ENCODE assay signal across 10 cellular contexts in the genomic region with DNA sequence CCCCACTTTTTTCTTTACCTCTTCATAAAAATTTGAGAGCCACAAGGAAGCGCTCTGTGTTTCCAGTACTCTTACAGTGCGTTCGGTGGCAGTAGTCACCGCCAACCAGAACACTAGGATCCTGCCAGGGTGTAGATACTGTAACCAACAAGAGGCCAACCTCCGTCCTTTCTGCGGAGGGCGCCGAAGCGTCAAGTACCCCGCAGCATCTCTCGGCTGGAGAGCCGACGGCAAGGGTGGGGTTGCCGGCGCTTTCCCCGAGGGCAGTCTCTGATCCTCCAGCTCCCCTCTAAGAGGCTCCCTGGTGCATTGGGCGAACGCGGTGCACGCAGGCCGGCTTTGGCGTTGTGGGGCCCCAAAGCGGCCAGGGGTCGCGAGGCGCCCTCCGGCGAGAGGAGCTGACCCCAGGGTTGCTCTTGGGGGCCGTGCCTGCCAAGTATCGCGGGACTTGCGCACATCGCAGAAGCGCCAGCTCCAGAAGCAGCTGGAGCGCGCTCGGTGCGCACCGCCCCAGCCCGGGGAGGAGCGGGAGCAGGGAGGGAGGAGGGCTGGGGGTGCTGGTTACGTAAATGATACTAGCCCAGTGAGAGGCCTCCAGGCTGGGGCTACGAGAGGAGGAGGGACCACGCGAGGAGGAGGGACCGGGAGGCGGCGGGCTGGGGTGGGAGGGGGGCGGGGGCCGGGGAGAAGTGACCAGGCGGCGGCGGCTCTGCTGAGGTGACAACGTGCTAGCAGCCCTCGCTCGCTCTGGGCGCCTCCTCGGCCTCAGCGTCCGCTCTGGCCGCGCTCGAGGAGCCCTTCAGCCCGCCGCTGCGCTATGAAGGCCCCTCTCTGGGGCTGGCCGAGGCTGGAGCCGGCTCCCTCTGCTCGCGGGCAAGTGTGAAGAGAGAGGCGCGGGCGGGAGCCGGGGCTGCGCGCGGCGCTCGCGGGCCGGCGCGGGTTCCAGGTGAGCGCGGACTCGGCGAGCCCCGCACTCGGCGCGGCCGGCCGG. TPM values are rescaled to one million over a fixed set of nuclear protein-coding genes. Genes with fewer than 3 reads are reported as not detected.
DNase-seq lines count a peak whose midpoint lies in the region; ATAC-seq, FAIRE-seq and TF ChIP-seq lines count a peak whose summit lies in the region.
"Had no signal": no experiment of that assay in that cellular context is flagged by ENCODE, and none has a peak within 500 bp of the region (broad histone marks: within the 10 kb centered on the region; RNA-seq: fewer than 3 reads in every experiment).

Gene GALNT13 (plus strand): TSS at position 692 of the 991 bp plus-strand sequence.

- DNase-seq in A549 (ENCODE audit: low read depth in 1 of 2, low spot score in 1 of 2) (peak; percentile 47 to 97), NCI-H1436 (lab: John Stamatoyannopoulos, UW) (peak; percentile 93), amniotic epithelial cell (ENCODE audit: low read depth) (peak; percentile 44), substantia nigra (lab: John Stamatoyannopoulos, UW) (peak; percentile 49 to 93 (median 83)), NCI-H2196 treated with DMSO at 0.1 percent for 48 hours (lab: John Stamatoyannopoulos, UW; ENCODE audit: unreplicated experiment) (no peak), D721Med (ENCODE audit: insufficient read length, low spot score) (no peak)

- POLR2A ChIA-PET in A549 (lab: Yijun Ruan, JAX) = interaction anchor here (0.8 to 1.3 kb wide), 6 partner anchors 272 to 1696 kb away, joined by 3 to 17 read pairs (median 5); partner anchors contain the start of gene STAM2

- peak; percentile 70 for TF ChIP-seq POLR2A in A549 (IDR thresholded peaks at IDR 0.05; ENCODE audit: low read length)

- peak; percentile 33 to 40; a peak in 4 of 5 replicates for TF ChIP-seq RAD21 in A549 (conservative IDR thresholded peaks at IDR 0.05 in 1 of 2, IDR thresholded peaks at IDR 0.05 in 1 of 2)

- FAIRE-seq in A549 (lab: Jason Lieb, UNC) = no peak
- FAIRE-seq in D721Med (lab: Jason Lieb, UNC) = no peak

- WGBS in A549 (ENCODE audit: missing lambda C conversion rate) = under 1% methylated on average over 19 of the region's 93 CpGs

- CTCF ChIA-PET in A549 (lab: Yijun Ruan, JAX) = interaction anchor here (0.8 to 2.0 kb wide), 9 partner anchors 9 to 504 kb away, joined by 3 to 14 read pairs (median 3); no protein-coding TSS in a partner anchor

- TF ChIP-seq CTCF in A549 (IDR thresholded peaks at IDR 0.05) = peak; percentile 27
- TF ChIP-seq CTCF in D721Med (IDR thresholded peaks at IDR 0.05; ENCODE audit: insufficient read depth, missing control alignments) = no peak

- H3K9ac ChIP-seq in iPS-18a (ENCODE audit: low read length) = peak within 1 kb of the TSS; percentile 36
- H3K9ac ChIP-seq: BLaER1 had no signal

- peak; percentile 92 to 95 for ATAC-seq in A549
- no peak for ATAC-seq in GM19463 (IDR thresholded peaks at IDR 0.05; ENCODE audit: unreplicated experiment)
- ATAC-seq: Panc1 had no signal

- H3K36me3 ChIP-seq in iPS-18a (ENCODE audit: control insufficient read depth, low read depth, low read length) = no peaks in the 10 kb centered on the region
- H3K36me3 ChIP-seq: BLaER1 had no signal

- H3K9me3 ChIP-seq in A549 (no peaks in the 10 kb centered on the region), iPS-18a (ENCODE audit: control insufficient read depth, low read depth, low read length) (no peaks in the 10 kb centered on the region)

- no peak for TF ChIP-seq EP300 in A549 (IDR thresholded peaks at IDR 0.05)

- H3K27ac ChIP-seq in A549 (peak within 1 kb of the TSS; percentile 87 to 94), iPS-18a (ENCODE audit: low read length) (no peak within 1 kb of the TSS), substantia nigra (ENCODE audit: low read depth, low read length, poor library complexity, severe bottlenecking) (peak within 1 kb of the TSS; percentile 92)
- H3K27ac ChIP-seq: BLaER1 had no signal

- peak within 1 kb of the TSS; percentile 86 for H3K4me3 ChIP-seq in A549
- H3K4me3 ChIP-seq in iPS-18a (ENCODE audit: low read length) = peak within 1 kb of the TSS; percentile 77
- H3K4me3 ChIP-seq: BLaER1 had no signal

- peak within 1 kb of the TSS; percentile 97 for H3K4me2 ChIP-seq in A549
- H3K4me2 ChIP-seq: BLaER1 had no signal

- H3K4me1 ChIP-seq in A549 = peaks cover 10% of the 10 kb centered on the region; the same call in 2 of the 3 replicates
- H3K4me1 ChIP-seq in iPS-18a (ENCODE audit: control insufficient read depth, low read depth, low read length) = peaks cover 8% of the 10 kb centered on the region
- H3K4me1 ChIP-seq: BLaER1 had no signal

- peaks cover 46% of the 10 kb centered on the region for H3K27me3 ChIP-seq in iPS-18a (ENCODE audit: control insufficient read depth, insufficient read depth, low read length)
- H3K27me3 ChIP-seq: BLaER1 had no signal

TF ChIP-seq in A549, 52 proteins besides CTCF, POLR2A, EP300 and RAD21 (continues in another document):
- peak in 1 of 2 experiments; percentile 42; a peak in 1 of 4 replicates for TF ChIP-seq CEBPB (IDR thresholded peaks at IDR 0.05)
- no peak for TF ChIP-seq RNF2 (IDR thresholded peaks at IDR 0.05; ENCODE audit: borderline replicate concordance, low read depth)
- no peak for TF ChIP-seq CBX2 (IDR thresholded peaks at IDR 0.05; ENCODE audit: borderline replicate concordance, low read depth)
- TF ChIP-seq, protein P1, sequence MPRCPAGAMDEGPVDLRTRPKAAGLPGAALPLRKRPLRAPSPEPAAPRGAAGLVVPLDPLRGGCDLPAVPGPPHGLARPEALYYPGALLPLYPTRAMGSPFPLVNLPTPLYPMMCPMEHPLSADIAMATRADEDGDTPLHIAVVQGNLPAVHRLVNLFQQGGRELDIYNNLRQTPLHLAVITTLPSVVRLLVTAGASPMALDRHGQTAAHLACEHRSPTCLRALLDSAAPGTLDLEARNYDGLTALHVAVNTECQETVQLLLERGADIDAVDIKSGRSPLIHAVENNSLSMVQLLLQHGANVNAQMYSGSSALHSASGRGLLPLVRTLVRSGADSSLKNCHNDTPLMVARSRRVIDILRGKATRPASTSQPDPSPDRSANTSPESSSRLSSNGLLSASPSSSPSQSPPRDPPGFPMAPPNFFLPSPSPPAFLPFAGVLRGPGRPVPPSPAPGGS (IDR thresholded peaks at IDR 0.05) = peak; percentile 68; the same call in 1 of the 3 replicates
- TF ChIP-seq, protein P2, sequence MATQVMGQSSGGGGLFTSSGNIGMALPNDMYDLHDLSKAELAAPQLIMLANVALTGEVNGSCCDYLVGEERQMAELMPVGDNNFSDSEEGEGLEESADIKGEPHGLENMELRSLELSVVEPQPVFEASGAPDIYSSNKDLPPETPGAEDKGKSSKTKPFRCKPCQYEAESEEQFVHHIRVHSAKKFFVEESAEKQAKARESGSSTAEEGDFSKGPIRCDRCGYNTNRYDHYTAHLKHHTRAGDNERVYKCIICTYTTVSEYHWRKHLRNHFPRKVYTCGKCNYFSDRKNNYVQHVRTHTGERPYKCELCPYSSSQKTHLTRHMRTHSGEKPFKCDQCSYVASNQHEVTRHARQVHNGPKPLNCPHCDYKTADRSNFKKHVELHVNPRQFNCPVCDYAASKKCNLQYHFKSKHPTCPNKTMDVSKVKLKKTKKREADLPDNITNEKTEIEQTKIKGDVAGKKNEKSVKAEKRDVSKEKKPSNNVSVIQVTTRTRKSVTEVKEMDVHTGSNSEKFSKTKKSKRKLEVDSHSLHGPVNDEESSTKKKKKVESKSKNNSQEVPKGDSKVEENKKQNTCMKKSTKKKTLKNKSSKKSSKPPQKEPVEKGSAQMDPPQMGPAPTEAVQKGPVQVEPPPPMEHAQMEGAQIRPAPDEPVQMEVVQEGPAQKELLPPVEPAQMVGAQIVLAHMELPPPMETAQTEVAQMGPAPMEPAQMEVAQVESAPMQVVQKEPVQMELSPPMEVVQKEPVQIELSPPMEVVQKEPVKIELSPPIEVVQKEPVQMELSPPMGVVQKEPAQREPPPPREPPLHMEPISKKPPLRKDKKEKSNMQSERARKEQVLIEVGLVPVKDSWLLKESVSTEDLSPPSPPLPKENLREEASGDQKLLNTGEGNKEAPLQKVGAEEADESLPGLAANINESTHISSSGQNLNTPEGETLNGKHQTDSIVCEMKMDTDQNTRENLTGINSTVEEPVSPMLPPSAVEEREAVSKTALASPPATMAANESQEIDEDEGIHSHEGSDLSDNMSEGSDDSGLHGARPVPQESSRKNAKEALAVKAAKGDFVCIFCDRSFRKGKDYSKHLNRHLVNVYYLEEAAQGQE (IDR thresholded peaks at IDR 0.05) = peak; percentile 85
- TF ChIP-seq JUN (IDR thresholded peaks at IDR 0.05) = peak in 1 of 2 experiments; percentile 75; a peak in 3 of 5 replicates
- TF ChIP-seq, protein P3, sequence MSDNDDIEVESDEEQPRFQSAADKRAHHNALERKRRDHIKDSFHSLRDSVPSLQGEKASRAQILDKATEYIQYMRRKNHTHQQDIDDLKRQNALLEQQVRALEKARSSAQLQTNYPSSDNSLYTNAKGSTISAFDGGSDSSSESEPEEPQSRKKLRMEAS (IDR thresholded peaks at IDR 0.05) = peak; percentile 84
- TF ChIP-seq SMC3 (IDR thresholded peaks at IDR 0.05) = 0 out of 3 replicates have a peak, but pooled peaks have one; percentile 6
- TF ChIP-seq EHF (CRISPR knock-in tag; IDR thresholded peaks at IDR 0.05) = no peak
- TF ChIP-seq HDAC2 (IDR thresholded peaks at IDR 0.05) = 0 out of 2 replicates have a peak, but pooled peaks have one; percentile 15
- TF ChIP-seq, protein P4, sequence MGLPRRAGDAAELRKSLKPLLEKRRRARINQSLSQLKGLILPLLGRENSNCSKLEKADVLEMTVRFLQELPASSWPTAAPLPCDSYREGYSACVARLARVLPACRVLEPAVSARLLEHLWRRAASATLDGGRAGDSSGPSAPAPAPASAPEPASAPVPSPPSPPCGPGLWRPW (IDR thresholded peaks at IDR 0.05) = no peak
- TF ChIP-seq PHF8 (IDR thresholded peaks at IDR 0.05; ENCODE audit: borderline replicate concordance, low read depth) = peak; percentile 72; the same call in 1 of the 2 replicates
- TF ChIP-seq CHD2 (IDR thresholded peaks at IDR 0.05; ENCODE audit: low read length, partially characterized antibody) = peak; percentile 85
- TF ChIP-seq, protein P5, sequence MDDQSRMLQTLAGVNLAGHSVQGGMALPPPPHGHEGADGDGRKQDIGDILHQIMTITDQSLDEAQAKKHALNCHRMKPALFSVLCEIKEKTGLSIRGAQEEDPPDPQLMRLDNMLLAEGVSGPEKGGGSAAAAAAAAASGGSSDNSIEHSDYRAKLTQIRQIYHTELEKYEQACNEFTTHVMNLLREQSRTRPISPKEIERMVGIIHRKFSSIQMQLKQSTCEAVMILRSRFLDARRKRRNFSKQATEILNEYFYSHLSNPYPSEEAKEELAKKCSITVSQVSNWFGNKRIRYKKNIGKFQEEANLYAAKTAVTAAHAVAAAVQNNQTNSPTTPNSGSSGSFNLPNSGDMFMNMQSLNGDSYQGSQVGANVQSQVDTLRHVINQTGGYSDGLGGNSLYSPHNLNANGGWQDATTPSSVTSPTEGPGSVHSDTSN (IDR thresholded peaks at IDR 0.05) = 0 out of 2 replicates have a peak, but pooled peaks have one; percentile 24

RNA-seq across cellular contexts. Expression of gene GALNT13, which starts in this region (rescaled TPM):
- polyA plus RNA-seq in A549 (2011; rRNA removed) = 14.3 and 15.6 TPM in 2 replicates
- polyA plus RNA-seq in A549 (2012; cell fraction: cytosol; rRNA removed) = 3.3 and 3.4 TPM in 2 replicates
- 1.3 and 2.5 TPM in 2 replicates for polyA plus RNA-seq in A549 (2012; cell fraction: nucleus; rRNA removed)
- polyA plus RNA-seq in A549 (2017; fragmentation: RNase III; extraction: RNeasy Plus Mini Kit Qiagen cat#74134 plus additional on column Dnase treatment) = 11.7 to 12.8 TPM (median 12.1 TPM) in 3 replicates
- polyA minus RNA-seq in A549 (2011; rRNA and poly(A)+ RNA removed) = 6.5 and 6.9 TPM in 2 replicates

Comparison
In these comparisons a context has a peak if more than half of its experiments do, and no peak if none do; other contexts are left out.
1. DNase-seq: peak in A549 (2 of 2), NCI-H1436 (single experiment), amniotic epithelial cell (single experiment) and substantia nigra (49 of 49); none in NCI-H2196 treated with DMSO at 0.1 percent for 48 hours (single experiment) and D721Med (single experiment).